Comparison of ENCODE assay signal across 31 cellular contexts in genomic region chr12:116710367-116710766, GRCh38. TPM values are rescaled to one million over a fixed set of nuclear protein-coding genes. Genes with fewer than 3 reads are reported as not detected.
DNase-seq lines count a peak whose midpoint lies in the region; TF ChIP-seq lines count a peak whose summit lies in the region.
"Had no signal": no experiment of that assay in that cellular context is flagged by ENCODE, and none has a peak within 500 bp of the region (broad histone marks: within the 10 kb centered on the region; RNA-seq: fewer than 3 reads in every experiment).

No MANE protein-coding gene starts in this region.

- H3K4me2 ChIP-seq in BLaER1 (peak overlapping the region; percentile 57), OCI-LY7 (ENCODE audit: low read length) (peak overlapping the region; percentile 67)
- H3K4me2 ChIP-seq: GM23338 had no signal

- no TSS peak for BruUV-seq in OCI-LY7 (replicated peaks; lab: Mats Ljungman, UMichigan)

- H4K20me1 ChIP-seq in BLaER1 (peaks cover 3% of the 10 kb centered on the region; the same call in 1 of the 2 replicates), OCI-LY7 (ENCODE audit: insufficient read depth, low read length) (no peaks in the 10 kb centered on the region)

- H3K36me3 ChIP-seq in BLaER1 (peaks cover 25% of the 10 kb centered on the region), OCI-LY7 (ENCODE audit: insufficient read depth, low read length) (peaks cover 31% of the 10 kb centered on the region)
- H3K36me3 ChIP-seq: brain microvascular endothelial cell had no signal

- intact Hi-C loops in OCI-LY7 (cut with micrococcal nuclease; ENCODE audit: unreplicated experiment) = no loop called here

- TF ChIP-seq CTCF in OCI-LY7 (conservative IDR thresholded peaks at IDR 0.05; ENCODE audit: low read length) = no peak

- H3K9me2 ChIP-seq in OCI-LY7 (ENCODE audit: insufficient read depth, low read length) = no peaks in the 10 kb centered on the region

- H3K27ac ChIP-seq in BLaER1 = no peak overlapping the region
- H3K27ac ChIP-seq in OCI-LY7 (ENCODE audit: low read depth, low read length, poor library complexity, severe bottlenecking) = peak overlapping the region; percentile 85
- H3K27ac ChIP-seq: brain microvascular endothelial cell, C4-2B, esophagus muscularis mucosa, heart right ventricle, lower lobe of right lung, upper lobe of right lung had no signal

- 0 out of 2 replicates have a peak overlapping the region, but pooled peaks have one; percentile 28 for H3K9ac ChIP-seq in BLaER1

- CTCF ChIA-PET in OCI-LY7 (lab: Charles Lee; ENCODE audit: unreplicated experiment) = interaction anchor here (1.8 to 2.1 kb wide), 2 partner anchors 170 to 268 kb away, joined by 7 to 11 read pairs; partner anchors contain the start of gene HRK

- H3K4me1 ChIP-seq in BLaER1 (peaks cover 67% of the 10 kb centered on the region), OCI-LY7 (ENCODE audit: insufficient read depth, low read length, poor library complexity, severe bottlenecking) (peaks cover 65% of the 10 kb centered on the region)

- peaks cover 23% of the 10 kb centered on the region for H3K27me3 ChIP-seq in BLaER1
- H3K27me3 ChIP-seq: upper lobe of right lung had no signal

- in situ Hi-C loops in G401 (cut with HindIII; ENCODE audit: low sequenced_read_pairs) = loop anchor here (25.0 kb wide), 1 partner anchor 302 kb away; no protein-coding TSS in a partner anchor

- H3K79me2 ChIP-seq in OCI-LY7 (ENCODE audit: insufficient read depth, low read depth, low read length) = no peaks in the 10 kb centered on the region

- DNase-seq in G401 (ENCODE audit: low spot score) = peak; percentile 14
- DNase-seq in OCI-LY7 (ENCODE audit: low spot score) = peak; percentile 83
- peak; percentile 46 for DNase-seq in islet precursor cell
- no peak for DNase-seq in activated effector memory CD4-positive, alpha-beta T cell treated with Interleukin-2 at 50 U/mL for 16 hours
- no peak for DNase-seq in HuH-7 (ENCODE audit: low spot score)
- no peak for DNase-seq in COR-L47 (lab: John Stamatoyannopoulos, UW)
- DNase-seq in NCI-H345 (lab: John Stamatoyannopoulos, UW) = no peak
- DNase-seq: activated CD4-positive, alpha-beta T cell treated with anti-CD3 and anti-CD28 coated beads for 1 hour; activated CD8-positive, alpha-beta memory T cell treated with anti-CD3 and anti-CD28 coated beads, Interleukin-2, amount 50 U/mL, for 48 hours; activated CD8-positive, alpha-beta T cell treated with anti-CD3 and anti-CD28 coated beads for 36 hours; activated naive CD4-positive, alpha-beta T cell treated with anti-CD3 and anti-CD28 coated beads, Interleukin-2, amount 10 ng/mL, durations not matched to agents 7 days and 5 days; amniotic stem cell; brain microvascular endothelial cell; cerebellar nuclear complex; dermis blood vessel endothelial cell; DMS79 treated with DMSO at 0.1 percent for 48 hours; foreskin fibroblast; heart right ventricle; Kasumi-1; lower lobe of right lung; midbrain; MV-4-11; natural killer cell; NCI-H1436 treated with DMSO at 0.1 percent for 48 hours; NCI-H748 treated with DMSO at 0.1 percent for 48 hours; stimulated activated CD4-positive, alpha-beta T cell treated with anti-CD3 and anti-CD28 coated beads, Interleukin-15, amount 100 ng/mL, for 24 hours; upper lobe of right lung had no signal

- no peak overlapping the region for H2AFZ ChIP-seq in OCI-LY7 (ENCODE audit: low read length)
- H2AFZ ChIP-seq: GM23338 had no signal

- POLR2A ChIA-PET in OCI-LY7 (lab: Charles Lee) = interaction anchor here (1.2 to 2.5 kb wide), 4 partner anchors 12 to 172 kb away, joined by 4 to 11 read pairs (median 6); no protein-coding TSS in a partner anchor

- H3K9me3 ChIP-seq in BLaER1 (no peaks in the 10 kb centered on the region), OCI-LY7 (ENCODE audit: low read length) (peaks cover 4% of the 10 kb centered on the region; the same call in 1 of the 2 replicates)
- H3K9me3 ChIP-seq: esophagus muscularis mucosa, heart right ventricle, lower lobe of right lung, upper lobe of right lung had no signal

- H3K4me3 ChIP-seq in BLaER1 = no peak overlapping the region
- H3K4me3 ChIP-seq in OCI-LY7 (ENCODE audit: low read depth, low read length, poor library complexity, severe bottlenecking) = peak overlapping the region; percentile 39
- H3K4me3 ChIP-seq: esophagus muscularis mucosa, GM23338, heart right ventricle, lower lobe of right lung, upper lobe of right lung had no signal

RNA-seq across cellular contexts. Expression of gene SPRING1, which starts 27.5 kb away (rescaled TPM):
- 37.4 and 46.3 TPM in 2 replicates for total RNA-seq in G401 (2014; rRNA removed; shearing (Covaris generic))
- 51.2 and 75.5 TPM in 2 replicates for total RNA-seq in OCI-LY7 (2014; rRNA removed; shearing (Covaris generic))
- total RNA-seq in OCI-LY7 (2022) = 65.1 and 70.3 TPM in 2 replicates

RNA-seq across cellular contexts. Expression of gene RNFT2, which starts 27.7 kb away (rescaled TPM):
- total RNA-seq in G401 (2014; rRNA removed; shearing (Covaris generic)) = 5.3 and 7.8 TPM in 2 replicates
- 34.3 and 40.2 TPM in 2 replicates for total RNA-seq in OCI-LY7 (2014; rRNA removed; shearing (Covaris generic))
- 62.2 and 74.3 TPM in 2 replicates for total RNA-seq in OCI-LY7 (2022)

Comparison
In these comparisons a context has a peak if more than half of its experiments do, and no peak if none do; other contexts are left out.
1. DNase-seq: peak in G401 (single experiment), OCI-LY7 (single experiment) and islet precursor cell (single experiment); none in activated effector memory CD4-positive, alpha-beta T cell treated with Interleukin-2 at 50 U/mL for 16 hours (single experiment), HuH-7 (single experiment), COR-L47 (single experiment) and NCI-H345 (single experiment).